Comparison of ENCODE assay signal across 23 cellular contexts in genomic region chr3:127772776-127773751, GRCh38. TPM values are rescaled to one million over a fixed set of nuclear protein-coding genes. Genes with fewer than 3 reads are reported as not detected.
DNase-seq lines count a peak whose midpoint lies in the region; ATAC-seq and TF ChIP-seq lines count a peak whose summit lies in the region.
"Had no signal": no experiment of that assay in that cellular context is flagged by ENCODE, and none has a peak within 500 bp of the region (broad histone marks: within the 10 kb centered on the region; RNA-seq: fewer than 3 reads in every experiment).

No MANE protein-coding gene starts in this region.

- H2AFZ ChIP-seq in mesenchymal stem cell (ENCODE audit: low read depth, low read length): no peak overlapping the region
- H2AFZ ChIP-seq: GM23248 had no signal

- no peak for TF ChIP-seq CTCF in HFFc6 (IDR thresholded peaks at IDR 0.05)
- TF ChIP-seq CTCF in RWPE1 (conservative IDR thresholded peaks at IDR 0.05; ENCODE audit: low read depth): no peak

- H4K91ac ChIP-seq in mesenchymal stem cell (ENCODE audit: low read length): peak overlapping the region; percentile 12

- no peak overlapping the region for H3K23ac ChIP-seq in mesenchymal stem cell (ENCODE audit: low read length in 2 of 2)

- H2AK5ac ChIP-seq in mesenchymal stem cell (ENCODE audit: low read length, severe bottlenecking): peak overlapping the region; percentile 27

- H3K27ac ChIP-seq in RWPE1 (0 out of 2 replicates have a peak overlapping the region, but pooled peaks have one; percentile 2), mesenchymal stem cell (ENCODE audit: low read length, poor library complexity, severe bottlenecking) (peak overlapping the region; percentile 11)
- H3K27ac ChIP-seq: adrenal gland, breast epithelium, foreskin keratinocyte, GM23248 had no signal

- peak overlapping the region; percentile 92 for H3K27ac Mint-ChIP-seq in HFFc6
- H3K27ac Mint-ChIP-seq in stimulated activated memory B cell treated with anti-CD40 and anti-IgM and Interleukin-4, amounts not matched to agents 10 μg/mL and 1 μg/mL and 100 μg/mL, for 72 hours: peak overlapping the region; percentile 94
- no peak overlapping the region for H3K27ac Mint-ChIP-seq in activated CD4-positive, alpha-beta T cell treated with anti-CD3 and anti-CD28 coated beads for 36 hours
- H3K27ac Mint-ChIP-seq: activated naive CD4-positive, alpha-beta T cell treated with anti-CD3 and anti-CD28 coated beads for 36 hours; activated T-helper 1 cell treated with anti-CD3 and anti-CD28 coated beads, Interleukin-12 subunit alpha, Interleukin-12 subunit beta, Interleukin-2, Interleukin-4 antibody, amounts not matched to agents 30 ng/mL and 10 ng/mL and 1 ng/mL, durations not matched to agents 14 hours and 24 hours and 36 hours; CD4-positive, CD25-positive, alpha-beta regulatory T cell; endodermal cell had no signal

- H2BK15ac ChIP-seq in mesenchymal stem cell (ENCODE audit: low read depth, poor library complexity, severe bottlenecking): no peak overlapping the region

- POLR2A ChIA-PET in RWPE1 (lab: Yijun Ruan, JAX; ENCODE audit: low non-redundant PET): no interaction called here
- POLR2A ChIA-PET in activated CD4-positive, alpha-beta T cell treated with anti-CD3 and anti-CD28 coated beads for 36 hours (lab: Charles Lee): no interaction called here

- peaks cover 29% of the 10 kb centered on the region for H3K36me3 Mint-ChIP-seq in HFFc6 (ENCODE audit: low read depth)
- peaks cover 72% of the 10 kb centered on the region for H3K36me3 Mint-ChIP-seq in stimulated activated memory B cell treated with anti-CD40 and anti-IgM and Interleukin-4, amounts not matched to agents 10 μg/mL and 1 μg/mL and 100 μg/mL, for 72 hours
- H3K36me3 Mint-ChIP-seq in activated CD4-positive, alpha-beta T cell treated with anti-CD3 and anti-CD28 coated beads for 36 hours (ENCODE audit: low read depth): peaks cover under 1% of the 10 kb centered on the region
- H3K36me3 Mint-ChIP-seq: CD4-positive, CD25-positive, alpha-beta regulatory T cell had no signal

- no peaks in the 10 kb centered on the region for H3K27me3 ChIP-seq in mesenchymal stem cell (ENCODE audit: control insufficient read depth in 1 of 2, insufficient read depth in 1 of 2, low read length in 2 of 2)
- H3K27me3 ChIP-seq: adrenal gland, breast epithelium, foreskin keratinocyte had no signal

- no peak overlapping the region for H3K4ac ChIP-seq in mesenchymal stem cell (ENCODE audit: low read depth in 1 of 2, low read length in 2 of 2)

- no peak overlapping the region for H3K14ac ChIP-seq in mesenchymal stem cell (ENCODE audit: low read length in 2 of 2)

- H3K27me3 Mint-ChIP-seq in HFFc6 (ENCODE audit: insufficient read depth): peaks cover 1% of the 10 kb centered on the region; the same call in 1 of the 2 replicates
- no peaks in the 10 kb centered on the region for H3K27me3 Mint-ChIP-seq in stimulated activated memory B cell treated with anti-CD40 and anti-IgM and Interleukin-4, amounts not matched to agents 10 μg/mL and 1 μg/mL and 100 μg/mL, for 72 hours
- H3K27me3 Mint-ChIP-seq in activated CD4-positive, alpha-beta T cell treated with anti-CD3 and anti-CD28 coated beads for 36 hours: no peaks in the 10 kb centered on the region
- H3K27me3 Mint-ChIP-seq: memory B cell had no signal

- H3K4me1 Mint-ChIP-seq in HFFc6 (ENCODE audit: low read depth): peaks cover 82% of the 10 kb centered on the region
- H3K4me1 Mint-ChIP-seq in stimulated activated memory B cell treated with anti-CD40 and anti-IgM and Interleukin-4, amounts not matched to agents 10 μg/mL and 1 μg/mL and 100 μg/mL, for 72 hours: peaks cover 60% of the 10 kb centered on the region
- H3K4me1 Mint-ChIP-seq in activated CD4-positive, alpha-beta T cell treated with anti-CD3 and anti-CD28 coated beads for 36 hours: peaks cover 3% of the 10 kb centered on the region
- H3K4me1 Mint-ChIP-seq: CD4-positive, CD25-positive, alpha-beta regulatory T cell; endodermal cell had no signal

- CTCF ChIA-PET in RWPE1 (lab: Yijun Ruan, JAX): no interaction called here
- CTCF ChIA-PET in activated CD4-positive, alpha-beta T cell treated with anti-CD3 and anti-CD28 coated beads for 36 hours (lab: Charles Lee): no interaction called here

- no peak overlapping the region for H2BK120ac ChIP-seq in mesenchymal stem cell (ENCODE audit: low read depth, low read length)

- peaks cover 42% of the 10 kb centered on the region for H3K4me1 ChIP-seq in mesenchymal stem cell (ENCODE audit: control insufficient read depth, insufficient read depth, low read depth, low read length)
- H3K4me1 ChIP-seq: breast epithelium had no signal

- H2BK12ac ChIP-seq in mesenchymal stem cell (ENCODE audit: low read length in 2 of 2): peak overlapping the region in 1 of 2 experiments; percentile 79

- ATAC-seq in stimulated activated memory B cell treated with anti-CD40 and anti-IgM and Interleukin-4, amounts not matched to agents 10 μg/mL and 1 μg/mL and 100 μg/mL, for 72 hours: no peak
- ATAC-seq in GM18909 (IDR thresholded peaks at IDR 0.05; ENCODE audit: poor library complexity, unreplicated experiment): no peak
- ATAC-seq in activated CD4-positive, alpha-beta T cell treated with anti-CD3 and anti-CD28 coated beads for 36 hours: no peak
- ATAC-seq: esophagus mucosa, foreskin keratinocyte, left cardiac atrium had no signal

- H3K18ac ChIP-seq in mesenchymal stem cell (ENCODE audit: low read depth in 1 of 2, low read length in 2 of 2): peak overlapping the region in 1 of 2 experiments; percentile 40

- peaks cover 15% of the 10 kb centered on the region for H3K79me1 ChIP-seq in mesenchymal stem cell (replicated peaks; ENCODE audit: low read length, poor library complexity, severe bottlenecking)

- H3K4me3 Mint-ChIP-seq in HFFc6: no peak overlapping the region
- no peak overlapping the region for H3K4me3 Mint-ChIP-seq in stimulated activated memory B cell treated with anti-CD40 and anti-IgM and Interleukin-4, amounts not matched to agents 10 μg/mL and 1 μg/mL and 100 μg/mL, for 72 hours
- no peak overlapping the region for H3K4me3 Mint-ChIP-seq in activated CD4-positive, alpha-beta T cell treated with anti-CD3 and anti-CD28 coated beads for 36 hours
- H3K4me3 Mint-ChIP-seq: activated naive CD4-positive, alpha-beta T cell treated with anti-CD3 and anti-CD28 coated beads for 36 hours; activated T-helper 1 cell treated with anti-CD3 and anti-CD28 coated beads, Interleukin-12 subunit alpha, Interleukin-12 subunit beta, Interleukin-2, Interleukin-4 antibody, amounts not matched to agents 30 ng/mL and 10 ng/mL and 1 ng/mL, durations not matched to agents 14 hours and 24 hours and 36 hours; CD4-positive, CD25-positive, alpha-beta regulatory T cell; endodermal cell; memory B cell had no signal

- H2BK5ac ChIP-seq in mesenchymal stem cell (ENCODE audit: low read depth, low read length, poor library complexity, severe bottlenecking): no peak overlapping the region

- H4K8ac ChIP-seq in mesenchymal stem cell (ENCODE audit: low read length): no peak overlapping the region

- DNase-seq in HFFc6 (no peak), RWPE1 (ENCODE audit: low spot score) (no peak), mesenchymal stem cell (peak; percentile 43)
- DNase-seq in activated CD4-positive, alpha-beta T cell treated with anti-CD3 and anti-CD28 coated beads for 36 hours: no peak
- DNase-seq in activated CD4-positive, alpha-beta T cell treated with anti-CD3 and anti-CD28 coated beads for 4 hours: no peak
- DNase-seq: activated naive CD4-positive, alpha-beta T cell treated with anti-CD3 and anti-CD28 coated beads for 36 hours; adrenal gland; CD4-positive, CD25-positive, alpha-beta regulatory T cell; cortex of kidney; endodermal cell; foreskin keratinocyte; GM23248; left cardiac atrium; NCI-H524 treated with DMSO at 0.1 percent for 48 hours; SW 1271; T-helper 9 cell; trophoblast cell had no signal

- WGBS in mesenchymal stem cell: 91% methylated on average over 12 of the region's 12 CpGs

- peaks cover 11% of the 10 kb centered on the region for H3K9me3 ChIP-seq in mesenchymal stem cell (ENCODE audit: control insufficient read depth, low read length)

- H3K36me3 ChIP-seq in mesenchymal stem cell (ENCODE audit: control insufficient read depth in 1 of 2, insufficient read depth in 2 of 2, low read depth in 1 of 2, low read length in 2 of 2): peaks cover 14 to 25% of the 10 kb centered on the region in 2 experiments
- H3K36me3 ChIP-seq: adrenal gland, breast epithelium had no signal

- H3K9me3 Mint-ChIP-seq in HFFc6: peaks cover 11% of the 10 kb centered on the region
- H3K9me3 Mint-ChIP-seq in stimulated activated memory B cell treated with anti-CD40 and anti-IgM and Interleukin-4, amounts not matched to agents 10 μg/mL and 1 μg/mL and 100 μg/mL, for 72 hours: peaks cover 4% of the 10 kb centered on the region
- peaks cover 12% of the 10 kb centered on the region for H3K9me3 Mint-ChIP-seq in activated CD4-positive, alpha-beta T cell treated with anti-CD3 and anti-CD28 coated beads for 36 hours (ENCODE audit: low read depth)

- H3K4me3 ChIP-seq in mesenchymal stem cell (ENCODE audit: insufficient read depth in 1 of 2, low read depth in 1 of 2, low read length in 2 of 2): no peak overlapping the region
- H3K4me3 ChIP-seq: adrenal gland, breast epithelium, GM23248 had no signal

- no peak overlapping the region for H3K9ac ChIP-seq in mesenchymal stem cell (ENCODE audit: low read length)
- H3K9ac ChIP-seq: GM23248 had no signal

- intact Hi-C loops in activated CD4-positive, alpha-beta T cell treated with anti-CD3 and anti-CD28 coated beads for 36 hours (cut with DNase I, micrococcal nuclease): no loop called here

- no peak overlapping the region for H3K4me2 ChIP-seq in mesenchymal stem cell (ENCODE audit: low read length, poor library complexity, severe bottlenecking)

RNA-seq across cellular contexts. Expression of gene MGLL, which starts 49.3 kb away (rescaled TPM):
- total RNA-seq in HFFc6 (2021; fragmentation: NEBNext Ultra II Directional; extraction: Animal tissue kit (Norgen Biotek cat#: 25700)): 100 to 1,000 TPM; 128 to 144 (median 129) TPM
- 81.2 TPM for polyA plus RNA-seq in mesenchymal stem cell (2013, experiment 1 of 2)
- polyA plus RNA-seq in mesenchymal stem cell (2013, experiment 2 of 2): 81.4 TPM
- under 1 TPM; 0.49 to 0.50 TPM for total RNA-seq in activated CD4-positive, alpha-beta T cell treated with anti-CD3 and anti-CD28 coated beads for 36 hours

Comparison
In these comparisons a context has a peak if more than half of its experiments do, and no peak if none do; other contexts are left out.
1. RNA of gene MGLL, which starts 49.3 kb away (total RNA-seq): 128 to 144 TPM in HFFc6; 0.49 to 0.50 TPM in activated CD4-positive, alpha-beta T cell treated with anti-CD3 and anti-CD28 coated beads for 36 hours; every median in the first group is over 10 times any median in the second.